ENCODE assay signal across 17 cellular contexts in genomic region chr5:132261881-132262845, GRCh38. TPM values are rescaled to one million over a fixed set of nuclear protein-coding genes. Genes with fewer than 3 reads are reported as not detected.
A peak's percentile ranks its signal among the peaks of the same experiment; 100 is the strongest.
DNase-seq lines count a peak whose midpoint lies in the region; ATAC-seq and TF ChIP-seq lines count a peak whose summit lies in the region.
"Had no signal": no experiment of that assay in that cellular context is flagged by ENCODE, and none has a peak within 500 bp of the region (broad histone marks: within the 10 kb centered on the region; RNA-seq: fewer than 3 reads in every experiment).

No MANE protein-coding gene starts in this region.

- H3K4me1 Mint-ChIP-seq in activated CD8-positive, alpha-beta T cell treated with anti-CD3 and anti-CD28 coated beads for 36 hours (ENCODE audit: low read depth) = peaks cover 40% of the 10 kb centered on the region
- peaks cover 9% of the 10 kb centered on the region for H3K4me1 Mint-ChIP-seq in activated CD8-positive, alpha-beta T cell treated with anti-CD3 and anti-CD28 coated beads, Interleukin-2, amount 10 ng/mL, durations not matched to agents 7 days and 5 days (ENCODE audit: low read depth)
- H3K4me1 Mint-ChIP-seq in MCF 10A (ENCODE audit: insufficient read depth, unreplicated experiment) (peaks cover 70% of the 10 kb centered on the region), type B pancreatic cell (ENCODE audit: unreplicated experiment) (peaks cover 51% of the 10 kb centered on the region)
- H3K4me1 Mint-ChIP-seq in stimulated activated naive B cell treated with anti-CD40 and anti-IgM and Interleukin-4, amounts not matched to agents 10 μg/mL and 1 μg/mL and 100 μg/mL, for 72 hours = peaks cover 15 to 31% of the 10 kb centered on the region in 2 donors

- intact Hi-C loops in activated CD8-positive, alpha-beta T cell treated with anti-CD3 and anti-CD28 coated beads for 36 hours (cut with micrococcal nuclease) = no loop called here
- intact Hi-C loops in MCF 10A (cut with micrococcal nuclease) = no loop called here

- no TSS peak for BruUV-seq in MCF 10A (replicated peaks; lab: Mats Ljungman, UMichigan)

- H3K4me3 Mint-ChIP-seq in activated CD8-positive, alpha-beta T cell treated with anti-CD3 and anti-CD28 coated beads for 36 hours = no peak overlapping the region
- no peak overlapping the region for H3K4me3 Mint-ChIP-seq in activated CD8-positive, alpha-beta T cell treated with anti-CD3 and anti-CD28 coated beads, Interleukin-2, amount 10 ng/mL, durations not matched to agents 7 days and 5 days
- H3K4me3 Mint-ChIP-seq in MCF 10A (ENCODE audit: unreplicated experiment) = no peak overlapping the region
- no peak overlapping the region for H3K4me3 Mint-ChIP-seq in type B pancreatic cell
- no peak overlapping the region for H3K4me3 Mint-ChIP-seq in stimulated activated naive B cell treated with anti-CD40 and anti-IgM and Interleukin-4, amounts not matched to agents 10 μg/mL and 1 μg/mL and 100 μg/mL, for 72 hours
- H3K4me3 Mint-ChIP-seq: CD8-positive, alpha-beta memory T cell had no signal

- no peak overlapping the region for H3K4me3 ChIP-seq in muscle layer of duodenum (ENCODE audit: low read depth in 1 of 2, low read length in 2 of 2)

- H3K9me3 ChIP-seq in muscle layer of duodenum (ENCODE audit: control insufficient read depth in 1 of 2, low read length in 2 of 2) = no peaks in the 10 kb centered on the region

- no peak for TF ChIP-seq CTCF in activated CD8-positive, alpha-beta T cell treated with anti-CD3 and anti-CD28 coated beads for 36 hours (IDR thresholded peaks at IDR 0.05)
- TF ChIP-seq CTCF in MCF 10A (IDR thresholded peaks at IDR 0.05; ENCODE audit: unreplicated experiment) (no peak), type B pancreatic cell (conservative IDR thresholded peaks at IDR 0.05) (no peak)

- H3K27me3 Mint-ChIP-seq in activated CD8-positive, alpha-beta T cell treated with anti-CD3 and anti-CD28 coated beads for 36 hours = peaks cover 1% of the 10 kb centered on the region
- peaks cover 3% of the 10 kb centered on the region for H3K27me3 Mint-ChIP-seq in activated CD8-positive, alpha-beta T cell treated with anti-CD3 and anti-CD28 coated beads, Interleukin-2, amount 10 ng/mL, durations not matched to agents 7 days and 5 days (ENCODE audit: low read depth)
- H3K27me3 Mint-ChIP-seq in MCF 10A (ENCODE audit: insufficient read depth, unreplicated experiment) = no peaks in the 10 kb centered on the region
- no peaks in the 10 kb centered on the region for H3K27me3 Mint-ChIP-seq in type B pancreatic cell
- peaks cover 7 to 20% of the 10 kb centered on the region in 2 donors for H3K27me3 Mint-ChIP-seq in stimulated activated naive B cell treated with anti-CD40 and anti-IgM and Interleukin-4, amounts not matched to agents 10 μg/mL and 1 μg/mL and 100 μg/mL, for 72 hours

- H3K27me3 ChIP-seq in muscle layer of duodenum (ENCODE audit: low read depth, low read length) = no peaks in the 10 kb centered on the region

- DNase-seq in activated CD8-positive, alpha-beta T cell treated with anti-CD3 and anti-CD28 coated beads for 36 hours = no peak
- DNase-seq in activated CD8-positive, alpha-beta T cell treated with anti-CD3 and anti-CD28 coated beads, Interleukin-2, amount 10 ng/mL, durations not matched to agents 7 days and 5 days = no peak
- DNase-seq in MCF 10A (ENCODE audit: unreplicated experiment) (no peak), type B pancreatic cell (ENCODE audit: extremely low spot score, unreplicated experiment) (peak; percentile 55), OCI-M1 (lab: John Stamatoyannopoulos, UW) (no peak)
- DNase-seq in stimulated activated naive B cell treated with anti-CD40 and anti-IgM and Interleukin-4, amounts not matched to agents 10 μg/mL and 1 μg/mL and 100 μg/mL, for 72 hours = no peak
- DNase-seq: CD8-positive, alpha-beta memory T cell; GOT3; NCI-H2029 treated with DMSO at 0.1 percent for 48 hours; NK-92 treated with Interleukin-12 subunit alpha and Interleukin-12 subunit beta, amount 100 ng/mL, for 24 hours; stimulated activated CD4-positive, alpha-beta T cell treated with anti-CD3 and anti-CD28 coated beads, Interleukin-4, amount 100 ng/mL, for 4 hours; stimulated activated naive CD4-positive, alpha-beta T cell had no signal

- peaks cover 31 to 57% of the 10 kb centered on the region in 2 donors for H3K4me1 ChIP-seq in muscle layer of duodenum (ENCODE audit: control insufficient read depth in 1 of 2, insufficient read depth in 2 of 2, low read length in 2 of 2)

- ATAC-seq in activated CD8-positive, alpha-beta T cell treated with anti-CD3 and anti-CD28 coated beads for 36 hours = no peak
- ATAC-seq in activated CD8-positive, alpha-beta T cell treated with anti-CD3 and anti-CD28 coated beads, Interleukin-2, amount 10 ng/mL, durations not matched to agents 7 days and 5 days = no peak
- no peak for ATAC-seq in stimulated activated naive B cell treated with anti-CD40 and anti-IgM and Interleukin-4, amounts not matched to agents 10 μg/mL and 1 μg/mL and 100 μg/mL, for 72 hours (replicated peaks)
- ATAC-seq in HG02678 (IDR thresholded peaks at IDR 0.05; ENCODE audit: unreplicated experiment) = no peak

- peaks cover 8 to 22% of the 10 kb centered on the region in 2 donors for H3K36me3 ChIP-seq in muscle layer of duodenum (ENCODE audit: control insufficient read depth in 1 of 2, insufficient read depth in 2 of 2, low read length in 2 of 2)

- peak overlapping the region; percentile 25 for H3K27ac Mint-ChIP-seq in activated CD8-positive, alpha-beta T cell treated with anti-CD3 and anti-CD28 coated beads for 36 hours
- no peak overlapping the region for H3K27ac Mint-ChIP-seq in activated CD8-positive, alpha-beta T cell treated with anti-CD3 and anti-CD28 coated beads, Interleukin-2, amount 10 ng/mL, durations not matched to agents 7 days and 5 days
- H3K27ac Mint-ChIP-seq in MCF 10A (ENCODE audit: low read depth, unreplicated experiment) (peak overlapping the region; percentile 74), type B pancreatic cell (peak overlapping the region; percentile 22)
- no peak overlapping the region for H3K27ac Mint-ChIP-seq in stimulated activated naive B cell treated with anti-CD40 and anti-IgM and Interleukin-4, amounts not matched to agents 10 μg/mL and 1 μg/mL and 100 μg/mL, for 72 hours
- H3K27ac Mint-ChIP-seq: CD8-positive, alpha-beta memory T cell had no signal

- H3K36me3 Mint-ChIP-seq in activated CD8-positive, alpha-beta T cell treated with anti-CD3 and anti-CD28 coated beads for 36 hours (ENCODE audit: low read depth) = no peaks in the 10 kb centered on the region
- no peaks in the 10 kb centered on the region for H3K36me3 Mint-ChIP-seq in activated CD8-positive, alpha-beta T cell treated with anti-CD3 and anti-CD28 coated beads, Interleukin-2, amount 10 ng/mL, durations not matched to agents 7 days and 5 days (ENCODE audit: low read depth)
- H3K36me3 Mint-ChIP-seq in MCF 10A (ENCODE audit: insufficient read depth, unreplicated experiment) (peaks cover 35% of the 10 kb centered on the region), type B pancreatic cell (peaks cover 20% of the 10 kb centered on the region)
- no peaks in the 10 kb centered on the region for H3K36me3 Mint-ChIP-seq in stimulated activated naive B cell treated with anti-CD40 and anti-IgM and Interleukin-4, amounts not matched to agents 10 μg/mL and 1 μg/mL and 100 μg/mL, for 72 hours
- H3K36me3 Mint-ChIP-seq: CD8-positive, alpha-beta memory T cell had no signal

- H3K27ac ChIP-seq in muscle layer of duodenum (ENCODE audit: low read length) = peak overlapping the region; percentile 99
- H3K27ac ChIP-seq: VCaP had no signal

- CTCF ChIA-PET in activated CD8-positive, alpha-beta T cell treated with anti-CD3 and anti-CD28 coated beads for 36 hours (lab: Charles Lee) = interaction anchor here (1.3 to 7.7 kb wide), 7 partner anchors 10 to 199 kb away, joined by 3 to 44 read pairs (median 8); no protein-coding TSS in a partner anchor
- CTCF ChIA-PET in activated CD8-positive, alpha-beta T cell treated with anti-CD3 and anti-CD28 coated beads, Interleukin-2, amount 10 ng/mL, durations not matched to agents 7 days and 5 days (lab: Charles Lee) = interaction anchor here (0.8 to 2.5 kb wide), 7 partner anchors 10 to 239 kb away, joined by 3 to 14 read pairs (median 3); no protein-coding TSS in a partner anchor
- CTCF ChIA-PET in MCF 10A (lab: Yijun Ruan, JAX) = interaction anchor here (0.6 to 6.3 kb wide), 14 partner anchors 9 to 263 kb away, joined by 3 to 53 read pairs (median 4); partner anchors contain the start of gene P4HA2

- H3K9me3 Mint-ChIP-seq in activated CD8-positive, alpha-beta T cell treated with anti-CD3 and anti-CD28 coated beads for 36 hours = no peaks in the 10 kb centered on the region
- H3K9me3 Mint-ChIP-seq in activated CD8-positive, alpha-beta T cell treated with anti-CD3 and anti-CD28 coated beads, Interleukin-2, amount 10 ng/mL, durations not matched to agents 7 days and 5 days (ENCODE audit: insufficient read depth) = no peaks in the 10 kb centered on the region
- H3K9me3 Mint-ChIP-seq in MCF 10A (ENCODE audit: unreplicated experiment) (no peaks in the 10 kb centered on the region), type B pancreatic cell (no peaks in the 10 kb centered on the region)
- H3K9me3 Mint-ChIP-seq in stimulated activated naive B cell treated with anti-CD40 and anti-IgM and Interleukin-4, amounts not matched to agents 10 μg/mL and 1 μg/mL and 100 μg/mL, for 72 hours = no peaks in the 10 kb centered on the region
- H3K9me3 Mint-ChIP-seq: CD8-positive, alpha-beta memory T cell had no signal

- POLR2A ChIA-PET in activated CD8-positive, alpha-beta T cell treated with anti-CD3 and anti-CD28 coated beads for 36 hours (lab: Charles Lee) = interaction anchor here (0.5 to 1.6 kb wide), 5 partner anchors 10 to 284 kb away, joined by 3 to 4 read pairs (median 3); partner anchors contain the start of gene SLC22A4
- POLR2A ChIA-PET in activated CD8-positive, alpha-beta T cell treated with anti-CD3 and anti-CD28 coated beads, Interleukin-2, amount 10 ng/mL, durations not matched to agents 7 days and 5 days (lab: Charles Lee) = no interaction called here
- POLR2A ChIA-PET in MCF 10A (lab: Yijun Ruan, JAX) = interaction anchor here (0.5 to 5.2 kb wide), 6 partner anchors 11 to 48 kb away, joined by 3 to 56 read pairs (median 4); partner anchors contain the start of gene SLC22A4

RNA-seq across cellular contexts. Expression of gene PDLIM4, which starts 4.7 kb away (rescaled TPM):
- not detected for total RNA-seq in activated CD8-positive, alpha-beta T cell treated with anti-CD3 and anti-CD28 coated beads for 36 hours
- not detected for total RNA-seq in activated CD8-positive, alpha-beta T cell treated with anti-CD3 and anti-CD28 coated beads, Interleukin-2, amount 10 ng/mL, durations not matched to agents 7 days and 5 days
- 91.4 and 101 TPM in 2 replicates for total RNA-seq in MCF 10A (2022)
- total RNA-seq in type B pancreatic cell (ENCODE audit: low replicate concordance) = 40.0 and 43.8 TPM in 2 replicates
- total RNA-seq: A172, mononuclear cell had no signal

RNA-seq across cellular contexts. Expression of gene SLC22A4, which starts 32.0 kb away (rescaled TPM):
- total RNA-seq in activated CD8-positive, alpha-beta T cell treated with anti-CD3 and anti-CD28 coated beads for 36 hours = under 1 TPM; 0.74 to 0.88 TPM
- total RNA-seq in activated CD8-positive, alpha-beta T cell treated with anti-CD3 and anti-CD28 coated beads, Interleukin-2, amount 10 ng/mL, durations not matched to agents 7 days and 5 days = not detected
- total RNA-seq in MCF 10A (2022) (13.5 and 17.5 TPM in 2 replicates), type B pancreatic cell (ENCODE audit: low replicate concordance) (1.3 and 2.0 TPM in 2 replicates)

RNA-seq across cellular contexts. Expression of gene P4HA2, which starts 34.5 kb away (rescaled TPM):
- 10 to 100 TPM; 17.3 to 18.6 TPM for total RNA-seq in activated CD8-positive, alpha-beta T cell treated with anti-CD3 and anti-CD28 coated beads for 36 hours
- total RNA-seq in activated CD8-positive, alpha-beta T cell treated with anti-CD3 and anti-CD28 coated beads, Interleukin-2, amount 10 ng/mL, durations not matched to agents 7 days and 5 days = 10 to 100 TPM; 11.4 to 13.5 TPM
- total RNA-seq in MCF 10A (2022) (53.1 and 91.1 TPM in 2 replicates), type B pancreatic cell (ENCODE audit: low replicate concordance) (38.5 and 56.3 TPM in 2 replicates)

Comparison
In these comparisons a context has a peak if more than half of its experiments do, and no peak if none do; other contexts are left out.
1. H3K27ac Mint-ChIP-seq: peak in activated CD8-positive, alpha-beta T cell treated with anti-CD3 and anti-CD28 coated beads for 36 hours (single experiment), MCF 10A (single experiment) and type B pancreatic cell (single experiment); none in activated CD8-positive, alpha-beta T cell treated with anti-CD3 and anti-CD28 coated beads, Interleukin-2, amount 10 ng/mL, durations not matched to agents 7 days and 5 days (single experiment) and stimulated activated naive B cell treated with anti-CD40 and anti-IgM and Interleukin-4, amounts not matched to agents 10 μg/mL and 1 μg/mL and 100 μg/mL, for 72 hours (single experiment).
2. RNA of gene PDLIM4, which starts 4.7 kb away (total RNA-seq): 91.4 to 101 TPM in MCF 10A and 40.0 to 43.8 TPM in type B pancreatic cell; not detected in activated CD8-positive, alpha-beta T cell treated with anti-CD3 and anti-CD28 coated beads for 36 hours and not detected in activated CD8-positive, alpha-beta T cell treated with anti-CD3 and anti-CD28 coated beads, Interleukin-2, amount 10 ng/mL, durations not matched to agents 7 days and 5 days; every median in the first group is over 10 times any median in the second.